ENCODE assay signal across 24 cellular contexts in genomic region chr11:38530226-38530625, GRCh38.
"Had no signal": no experiment of that assay in that cellular context is flagged by ENCODE, and none has a peak within 500 bp of the region (broad histone marks: within the 10 kb centered on the region; RNA-seq: fewer than 3 reads in every experiment).

No MANE protein-coding gene starts in this region.

- H3K4me3 ChIP-seq: K562 had no signal

- FAIRE-seq: HTR-8/SVneo, K562 had no signal

- H3K9ac ChIP-seq: KMS-11, SK-N-SH had no signal

- ATAC-seq: K562, Panc1, T-cell had no signal

- H3K9me3 ChIP-seq: SK-N-SH had no signal

- H3K4me2 ChIP-seq: KMS-11, SK-N-SH had no signal

- DNase-seq: Kasumi-1, NCI-H1092, NCI-H1105 treated with DMSO at 0.1 percent for 48 hours, NCI-H1417 treated with DMSO at 0.1 percent for 48 hours, NCI-H146, NCI-H1694 treated with DMSO at 0.1 percent for 48 hours, NCI-H1930, NCI-H2081, NCI-H2107, NCI-H2227 treated with DMSO at 0.1 percent for 48 hours, NCI-H446, NCI-H510A, NCI-H524 treated with DMSO at 0.1 percent for 48 hours, NCI-H69, NCI-H774, SHP77, SK-N-SH, SW 1271, T-cell had no signal

- H3K27ac ChIP-seq: KMS-11, RWPE1 had no signal
